ENCODE assay signal across 18 cellular contexts in the genomic region with DNA sequence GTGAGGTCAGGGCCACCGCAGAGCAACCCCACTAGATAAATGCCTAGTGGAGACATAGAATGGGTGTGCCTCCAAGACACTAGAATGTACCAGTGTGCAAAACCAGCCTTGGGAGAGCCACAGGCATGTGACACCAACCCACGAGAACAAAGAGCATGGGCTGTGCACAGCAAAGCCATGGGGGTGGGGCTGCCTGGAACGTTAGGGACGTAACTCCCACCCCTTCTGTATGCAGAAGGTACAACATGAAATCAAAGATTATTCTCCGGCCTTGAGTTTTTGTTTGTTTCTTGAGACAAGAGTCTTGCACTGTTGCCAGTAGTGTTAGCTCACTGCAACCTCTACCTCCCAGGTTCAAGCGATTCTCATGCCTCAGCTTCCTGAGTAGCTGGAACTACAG.
DNase-seq lines count a peak whose midpoint lies in the region; FAIRE-seq and TF ChIP-seq lines count a peak whose summit lies in the region.
"Had no signal": no experiment of that assay in that cellular context is flagged by ENCODE, and none has a peak within 500 bp of the region (broad histone marks: within the 10 kb centered on the region; RNA-seq: fewer than 3 reads in every experiment).

No MANE protein-coding gene starts in this region.

- H3K4me3 ChIP-seq in OCI-LY1 (ENCODE audit: low read depth, low read length, poor library complexity, severe bottlenecking) = no peak overlapping the region
- H3K4me3 ChIP-seq in endothelial cell of umbilical vein (replicated peaks in 1 of 3; ENCODE audit: insufficient read depth in 1 of 3, low read depth in 1 of 3, low read length in 3 of 3) = no peak overlapping the region
- H3K4me3 ChIP-seq in testis = no peak overlapping the region
- H3K4me3 ChIP-seq: A549; BLaER1 treated with 17β-estradiol and CSF1 and Interleukin-3, amounts not matched to agents 10 nM and 100 nM had no signal

- TF ChIP-seq POLR2A in endothelial cell of umbilical vein (IDR thresholded peaks at IDR 0.05; ENCODE audit: low read depth, low read length) (no peak), testis (IDR thresholded peaks at IDR 0.05) (no peak)

- H3K79me2 ChIP-seq in OCI-LY1 (ENCODE audit: insufficient read depth, low read length) = no peaks in the 10 kb centered on the region
- no peaks in the 10 kb centered on the region for H3K79me2 ChIP-seq in endothelial cell of umbilical vein (ENCODE audit: control insufficient read depth, insufficient read depth, low read length)

- TF ChIP-seq CTCF in OCI-LY1 (IDR thresholded peaks at IDR 0.05; ENCODE audit: low read length) (no peak), endothelial cell of umbilical vein (IDR thresholded peaks at IDR 0.05; ENCODE audit: extremely low read depth in 1 of 2, insufficient read depth in 1 of 2, low read depth in 1 of 2, low read length in 2 of 2) (no peak), testis (IDR thresholded peaks at IDR 0.05) (no peak)

- H4K20me1 ChIP-seq in OCI-LY1 (ENCODE audit: insufficient read depth, low read length) = no peaks in the 10 kb centered on the region
- no peaks in the 10 kb centered on the region for H4K20me1 ChIP-seq in endothelial cell of umbilical vein (replicated peaks; ENCODE audit: control insufficient read depth, extremely low read depth, insufficient read depth, low read length)
- H4K20me1 ChIP-seq: BLaER1 treated with 17β-estradiol and CSF1 and Interleukin-3, amounts not matched to agents 10 nM and 100 nM had no signal

- H3K9me3 ChIP-seq in OCI-LY1 (ENCODE audit: low read length) (no peaks in the 10 kb centered on the region), endothelial cell of umbilical vein (replicated peaks; ENCODE audit: control insufficient read depth, insufficient read depth, low read length) (no peaks in the 10 kb centered on the region), testis (no peaks in the 10 kb centered on the region)
- H3K9me3 ChIP-seq: A549, Caco-2 had no signal

- dilution Hi-C loops in endothelial cell of umbilical vein (cut with MboI; ENCODE audit: extremely low pct_ligation_motif_present, low sequenced_read_pairs) = no loop called here

- no peaks in the 10 kb centered on the region for H3K9me2 ChIP-seq in OCI-LY1 (ENCODE audit: low read depth, low read length)

- no peak for DNase-seq in endothelial cell of umbilical vein (ENCODE audit: low read depth, low spot score)
- DNase-seq in testis = peak; percentile 53
- DNase-seq in GM19240 (ENCODE audit: insufficient read length, low spot score) = no peak
- DNase-seq in stimulated activated CD4-positive, alpha-beta T cell treated with anti-CD3 and anti-CD28 coated beads, Interleukin-4, amount 100 ng/mL, for 1 hour = no peak
- DNase-seq: AML-193; Caco-2; Calu3; CD4-positive, alpha-beta T cell; CD8-positive, alpha-beta T cell; DMS79 treated with DMSO at 0.1 percent for 48 hours; GF-D8 had no signal

- intact Hi-C loops in endothelial cell of umbilical vein (cut with micrococcal nuclease) (no loop called here), testis (cut with DNase I; ENCODE audit: low total_unique reads) (no loop called here)

- peak; percentile 24 for FAIRE-seq in endothelial cell of umbilical vein (lab: Jason Lieb, UNC)
- FAIRE-seq: A549, D721Med, G401.6 had no signal

- no peaks in the 10 kb centered on the region for H3K9me1 ChIP-seq in endothelial cell of umbilical vein (replicated peaks; ENCODE audit: control insufficient read depth, extremely low read depth, insufficient read depth, low read length)

- WGBS in testis, 2 donors = 31 to 67% methylated on average over 1 to 6 of the region's 6 CpGs

- H3K4me2 ChIP-seq in OCI-LY1 (ENCODE audit: low read length) = no peak overlapping the region
- H3K4me2 ChIP-seq in endothelial cell of umbilical vein (ENCODE audit: insufficient read depth, low read length) = no peak overlapping the region
- H3K4me2 ChIP-seq: A549; BLaER1 treated with 17β-estradiol and CSF1 and Interleukin-3, amounts not matched to agents 10 nM and 100 nM had no signal

- H3K27ac ChIP-seq in OCI-LY1 (ENCODE audit: low read depth, low read length, poor library complexity, severe bottlenecking) = peak overlapping the region; percentile 87
- H3K27ac ChIP-seq in endothelial cell of umbilical vein (ENCODE audit: insufficient read depth, low read depth, low read length) = no peak overlapping the region
- H3K27ac ChIP-seq in testis = peak overlapping the region in 1 of 2 donors; percentile 50
- H3K27ac ChIP-seq: 22Rv1; A549; BLaER1 treated with 17β-estradiol and CSF1 and Interleukin-3, amounts not matched to agents 10 nM and 100 nM; C4-2B had no signal

- H3K27me3 ChIP-seq in OCI-LY1 (ENCODE audit: insufficient read depth, low read length) = no peaks in the 10 kb centered on the region
- H3K27me3 ChIP-seq in endothelial cell of umbilical vein (ENCODE audit: control insufficient read depth in 2 of 2, insufficient read depth in 2 of 2, low read length in 2 of 2) = no peaks in the 10 kb centered on the region
- no peaks in the 10 kb centered on the region for H3K27me3 ChIP-seq in testis
- H3K27me3 ChIP-seq: BLaER1 treated with 17β-estradiol and CSF1 and Interleukin-3, amounts not matched to agents 10 nM and 100 nM had no signal

- H3K4me1 ChIP-seq in OCI-LY1 (ENCODE audit: insufficient read depth, low read length, severe bottlenecking) (peaks cover 64% of the 10 kb centered on the region), endothelial cell of umbilical vein (ENCODE audit: control insufficient read depth, extremely low read depth, insufficient read depth, low read length) (no peaks in the 10 kb centered on the region), testis (no peaks in the 10 kb centered on the region)
- H3K4me1 ChIP-seq: A549, Caco-2 had no signal

- CTCF ChIA-PET in endothelial cell of umbilical vein (lab: Charles Lee) = no interaction called here

- H2AFZ ChIP-seq in OCI-LY1 (ENCODE audit: low read length) (no peak overlapping the region), endothelial cell of umbilical vein (ENCODE audit: low read depth, low read length) (no peak overlapping the region)

- no peaks in the 10 kb centered on the region for H3F3A ChIP-seq in OCI-LY1 (ENCODE audit: insufficient read depth, low read length)

- BruUV-seq in endothelial cell of umbilical vein (replicated peaks; lab: Mats Ljungman, UMichigan) = no TSS peak

- POLR2A ChIA-PET in endothelial cell of umbilical vein (lab: Charles Lee) = no interaction called here

- H3K36me3 ChIP-seq in OCI-LY1 (ENCODE audit: insufficient read depth, low read length) (no peaks in the 10 kb centered on the region), endothelial cell of umbilical vein (ENCODE audit: control insufficient read depth in 2 of 2, extremely low read depth in 1 of 2, insufficient read depth in 2 of 2, low read length in 2 of 2) (no peaks in the 10 kb centered on the region), testis (ENCODE audit: low read depth, missing control alignments) (no peaks in the 10 kb centered on the region)
- H3K36me3 ChIP-seq: BLaER1 treated with 17β-estradiol and CSF1 and Interleukin-3, amounts not matched to agents 10 nM and 100 nM had no signal

- H3K9ac ChIP-seq in OCI-LY1 (ENCODE audit: low read length) (no peak overlapping the region), endothelial cell of umbilical vein (replicated peaks; ENCODE audit: extremely low read depth, insufficient read depth, low read length) (no peak overlapping the region)
- H3K9ac ChIP-seq: BLaER1 treated with 17β-estradiol and CSF1 and Interleukin-3, amounts not matched to agents 10 nM and 100 nM had no signal

TF ChIP-seq in endothelial cell of umbilical vein, 7 proteins besides CTCF, POLR2A, EP300 and RAD21:
- no peak for TF ChIP-seq GATA2 (IDR thresholded peaks at IDR 0.05; ENCODE audit: insufficient read depth, insufficient read length, low read depth, low read length)
- no peak for TF ChIP-seq EZH2 (IDR thresholded peaks at IDR 0.05; ENCODE audit: borderline replicate concordance, low read depth, low read length, severe bottlenecking)
